Comparison of ENCODE assay signal across 15 cellular contexts in genomic region chr15:71329041-71329440, GRCh38.
A peak's percentile ranks its signal among the peaks of the same experiment; 100 is the strongest.
DNase-seq lines count a peak whose midpoint lies in the region; ATAC-seq, FAIRE-seq and TF ChIP-seq lines count a peak whose summit lies in the region.
"Had no signal": no experiment of that assay in that cellular context is flagged by ENCODE, and none has a peak within 500 bp of the region (broad histone marks: within the 10 kb centered on the region; RNA-seq: fewer than 3 reads in every experiment).

No MANE protein-coding gene starts in this region.

- no peaks in the 10 kb centered on the region for H3K9me3 ChIP-seq in adrenal gland (replicated peaks in 1 of 3)
- no peaks in the 10 kb centered on the region for H3K9me3 ChIP-seq in transverse colon
- H3K9me3 ChIP-seq: pancreas had no signal

- H3K27me3 ChIP-seq in adrenal gland: no peaks in the 10 kb centered on the region
- H3K27me3 ChIP-seq in transverse colon: no peaks in the 10 kb centered on the region
- no peaks in the 10 kb centered on the region for H3K27me3 ChIP-seq in dorsolateral prefrontal cortex
- H3K27me3 ChIP-seq: pancreas had no signal

- in situ Hi-C loops in transverse colon (cut with MboI; ENCODE audit: low pct_ligation_motif_present in 1 of 4, low pct_unique_long_range_greater_than_20kb in 1 of 4, low sequenced_read_pairs in 3 of 4): no loop called here

- H3K4me3 ChIP-seq in adrenal gland (no peak overlapping the region), fibroblast of the aortic adventitia (ENCODE audit: low read depth, low read length) (no peak overlapping the region), transverse colon (no peak overlapping the region), dorsolateral prefrontal cortex (no peak overlapping the region)
- H3K4me3 ChIP-seq: pancreas had no signal

- TF ChIP-seq POLR2A in adrenal gland (IDR thresholded peaks at IDR 0.05) (no peak), transverse colon (IDR thresholded peaks at IDR 0.05) (no peak)

- ATAC-seq in HG03025 (IDR thresholded peaks at IDR 0.05; ENCODE audit: low FRiP score, unreplicated experiment): no peak
- ATAC-seq in omental fat pad (ENCODE audit: low FRiP score): no peak

- H3K4me1 ChIP-seq in adrenal gland (replicated peaks in 1 of 2) (peaks cover 14 to 15% of the 10 kb centered on the region in 2 donors), transverse colon (peaks cover 19 to 51% (median 23%) of the 10 kb centered on the region in 4 donors)
- H3K4me1 ChIP-seq: pancreas had no signal

- 56 to 80% (median 67%) methylated on average over 8 of the region's 8 CpGs for WGBS in adrenal gland, 4 donors
- WGBS in transverse colon (ENCODE audit: low coverage in 1 of 2), 2 donors: 45 to 68% methylated on average over 7 to 8 of the region's 8 CpGs

- H3K27ac ChIP-seq in adrenal gland (peak overlapping the region; percentile 16 to 88 (median 65)), transverse colon (peak overlapping the region; percentile 80 to 88 (median 86)), dorsolateral prefrontal cortex (peak overlapping the region in 2 of 59 donors; percentile 7 to 17)
- H3K27ac ChIP-seq: KMS-11, pancreas had no signal

- no peak for FAIRE-seq in D721Med (lab: Jason Lieb, UNC)

- no peak for TF ChIP-seq CTCF in adrenal gland (IDR thresholded peaks at IDR 0.05)
- TF ChIP-seq CTCF in fibroblast of the aortic adventitia (IDR thresholded peaks at IDR 0.05; ENCODE audit: insufficient read depth, low read length): no peak
- no peak for TF ChIP-seq CTCF in transverse colon (IDR thresholded peaks at IDR 0.05)
- TF ChIP-seq CTCF in omental fat pad (IDR thresholded peaks at IDR 0.05): no peak
- no peak for TF ChIP-seq CTCF in dorsolateral prefrontal cortex (IDR thresholded peaks at IDR 0.05 in 54 of 56, conservative IDR thresholded peaks at IDR 0.05 in 2 of 56; ENCODE audit: low read depth in 1 of 56, partially characterized antibody in 56 of 56)
- TF ChIP-seq CTCF in D721Med (IDR thresholded peaks at IDR 0.05; ENCODE audit: insufficient read depth, missing control alignments): no peak

- DNase-seq in adrenal gland (peak; percentile 16 to 72 (median 45)), fibroblast of the aortic adventitia (ENCODE audit: low read depth) (peak; percentile 90), mucosa of gallbladder (ENCODE audit: low spot score) (peak; percentile 21), transverse colon (peak; percentile 25), omental fat pad (ENCODE audit: low spot score) (no peak), dorsolateral prefrontal cortex (no peak), D721Med (ENCODE audit: insufficient read length, low spot score) (no peak)
- DNase-seq: activated CD8-positive, alpha-beta memory T cell treated with anti-CD3 and anti-CD28 coated beads, Interleukin-2, amount 50 U/mL, for 4 hours; CD4-positive, alpha-beta T cell; immature natural killer cell; NCI-H226; RPMI8226 had no signal

- TF ChIP-seq EP300 in transverse colon (IDR thresholded peaks at IDR 0.05; ENCODE audit: low read depth): no peak

- no peaks in the 10 kb centered on the region for H3K36me3 ChIP-seq in adrenal gland (replicated peaks in 1 of 2)
- no peaks in the 10 kb centered on the region for H3K36me3 ChIP-seq in transverse colon
- H3K36me3 ChIP-seq: pancreas had no signal

- intact Hi-C loops in adrenal gland (cut with DNase I) (no loop called here), transverse colon (cut with DNase I; ENCODE audit: low total_unique reads) (no loop called here), dorsolateral prefrontal cortex (cut with DNase I) (no loop called here)

Comparison
In these comparisons a context has a peak if more than half of its experiments do, and no peak if none do; other contexts are left out.
1. DNase-seq: peak in adrenal gland (7 of 7), fibroblast of the aortic adventitia (single experiment), mucosa of gallbladder (single experiment) and transverse colon (single experiment); none in omental fat pad (single experiment), dorsolateral prefrontal cortex (0 of 10) and D721Med (single experiment).